33 cellular contexts compared by ENCODE assay signal in genomic region chr2:139778732-139779131, GRCh38.
"Had no signal": no experiment of that assay in that cellular context is flagged by ENCODE, and none has a peak within 500 bp of the region (broad histone marks: within the 10 kb centered on the region; RNA-seq: fewer than 3 reads in every experiment).

No MANE protein-coding gene starts in this region.

- H3K4me1 ChIP-seq: adrenal gland, ascending aorta, body of pancreas, breast epithelium had no signal

- H3K27me3 ChIP-seq: adrenal gland, ascending aorta, body of pancreas, brain microvascular endothelial cell, breast epithelium, cardiac muscle cell had no signal

- H3K36me3 ChIP-seq: adrenal gland, ascending aorta, brain microvascular endothelial cell, breast epithelium, cardiac muscle cell had no signal

- H3K9me3 ChIP-seq: adrenal gland, ascending aorta, body of pancreas, breast epithelium had no signal

- ATAC-seq: activated naive CD4-positive, alpha-beta T cell treated with anti-CD3 and anti-CD28 coated beads, Interleukin-2, amount 50 U/mL, for 72 hours; activated naive CD8-positive, alpha-beta T cell treated with anti-CD3 and anti-CD28 coated beads, Interleukin-2, amount 50 U/mL, for 24 hours; activated T-cell treated with anti-CD3 and anti-CD28 coated beads, Interleukin-2, amount 50 U/mL, for 4 hours; activated T-cell treated with anti-CD3 and anti-CD28 coated beads, Interleukin-2, amount 50 U/mL, for 72 hours; activated T-helper 17 cell treated with anti-CD3 and anti-CD28 coated beads, Interleukin-2, amount 50 U/mL, for 72 hours; body of pancreas had no signal

- H3K4me3 ChIP-seq: adrenal gland, ascending aorta, body of pancreas, breast epithelium, cardiac muscle cell had no signal

- FAIRE-seq: astrocyte, bronchial epithelial cell had no signal

- H3K27ac ChIP-seq: adrenal gland, ascending aorta, body of pancreas, brain microvascular endothelial cell, breast epithelium, cardiac muscle cell had no signal

- DNase-seq: activated effector memory CD4-positive, alpha-beta T cell treated with anti-CD3 and anti-CD28 coated beads, Interleukin-2, amount 50 U/mL, for 16 hours; activated effector memory CD4-positive, alpha-beta T cell treated with Interleukin-2 at 50 U/mL for 16 hours; activated gamma-delta T cell; activated gamma-delta T cell treated with Interleukin-2 at 50 U/mL for 16 hours; activated naive CD4-positive, alpha-beta T cell; activated naive CD4-positive, alpha-beta T cell treated with anti-CD3 and anti-CD28 coated beads for 36 hours; activated naive CD4-positive, alpha-beta T cell treated with anti-CD3 and anti-CD28 coated beads, Interleukin-2, amount 10 ng/mL, durations not matched to agents 7 days and 5 days; activated naive CD4-positive, alpha-beta T cell treated with anti-CD3 and anti-CD28 coated beads, Interleukin-2, amount 50 U/mL, for 16 hours; activated naive CD4-positive, alpha-beta T cell treated with Interleukin-2 at 50 U/mL for 16 hours; activated naive CD8-positive, alpha-beta T cell treated with anti-CD3 and anti-CD28 coated beads for 36 hours; activated naive CD8-positive, alpha-beta T cell treated with anti-CD3 and anti-CD28 coated beads, Interleukin-2, amount 10 ng/mL, durations not matched to agents 7 days and 5 days; activated naive CD8-positive, alpha-beta T cell treated with anti-CD3 and anti-CD28 coated beads, Interleukin-2, amount 50 U/mL, for 24 hours; activated T-cell treated with anti-CD3 and anti-CD28 coated beads, Interleukin-2, amount 50 U/mL, for 24 hours; activated T-cell treated with anti-CD3 and anti-CD28 coated beads, Interleukin-2, amount 50 U/mL, for 4 hours; activated T-cell treated with anti-CD3 and anti-CD28 coated beads, Interleukin-2, amount 50 U/mL, for 48 hours; activated T-cell treated with anti-CD3 and anti-CD28 coated beads, Interleukin-2, amount 50 U/mL, for 72 hours; adrenal gland; amniotic stem cell; amygdala; anterior cingulate cortex; aorta; body of pancreas; brain microvascular endothelial cell; caudate nucleus; central memory CD4-positive, alpha-beta T cell; cerebellar nuclear complex had no signal
